Comparison of ENCODE assay signal across 15 cellular contexts in genomic region chr17:81383504-81384421, GRCh38. TPM values are rescaled to one million over a fixed set of nuclear protein-coding genes. Genes with fewer than 3 reads are reported as not detected.
"Had no signal": no experiment of that assay in that cellular context is flagged by ENCODE, and none has a peak within 500 bp of the region (broad histone marks: within the 10 kb centered on the region; RNA-seq: fewer than 3 reads in every experiment).

No MANE protein-coding gene starts in this region.

- H3K36me3 Mint-ChIP-seq: activated naive CD4-positive, alpha-beta T cell treated with anti-CD3 and anti-CD28 coated beads, Interleukin-2, amount 50 U/mL, for 72 hours; naive thymus-derived CD8-positive, alpha-beta T cell had no signal

- H3K27ac Mint-ChIP-seq: activated naive CD4-positive, alpha-beta T cell treated with anti-CD3 and anti-CD28 coated beads, Interleukin-2, amount 50 U/mL, for 72 hours; activated T-helper 1 cell treated with anti-CD3 and anti-CD28 coated beads, Interleukin-12 subunit alpha, Interleukin-12 subunit beta, Interleukin-2, Interleukin-4 antibody, amounts not matched to agents 30 ng/mL and 10 ng/mL and 1 ng/mL, durations not matched to agents 14 hours and 24 hours and 36 hours; naive thymus-derived CD8-positive, alpha-beta T cell; T-helper 1 cell treated with Interleukin-12 subunit alpha and Interleukin-12 subunit beta and Interleukin-4 antibody, amounts not matched to agents 30 μg/mL and 1 μg/mL, for 36 hours had no signal

- H3K27ac ChIP-seq: adrenal gland, ovary had no signal

- H3K9me3 Mint-ChIP-seq: activated naive CD4-positive, alpha-beta T cell treated with anti-CD3 and anti-CD28 coated beads, Interleukin-2, amount 50 U/mL, for 72 hours; activated T-helper 1 cell treated with anti-CD3 and anti-CD28 coated beads, Interleukin-12 subunit alpha, Interleukin-12 subunit beta, Interleukin-2, Interleukin-4 antibody, amounts not matched to agents 30 ng/mL and 10 ng/mL and 1 ng/mL, durations not matched to agents 14 hours and 24 hours and 36 hours; naive thymus-derived CD8-positive, alpha-beta T cell; T-helper 1 cell treated with Interleukin-12 subunit alpha and Interleukin-12 subunit beta and Interleukin-4 antibody, amounts not matched to agents 30 μg/mL and 1 μg/mL, for 36 hours had no signal

- H3K27me3 ChIP-seq: adrenal gland, ovary, SJCRH30, tibial nerve had no signal

- H3K4me3 Mint-ChIP-seq: activated T-helper 1 cell treated with anti-CD3 and anti-CD28 coated beads, Interleukin-12 subunit alpha, Interleukin-12 subunit beta, Interleukin-2, Interleukin-4 antibody, amounts not matched to agents 30 ng/mL and 10 ng/mL and 1 ng/mL, durations not matched to agents 14 hours and 24 hours and 36 hours; T-helper 1 cell treated with Interleukin-12 subunit alpha and Interleukin-12 subunit beta and Interleukin-4 antibody, amounts not matched to agents 30 μg/mL and 1 μg/mL, for 36 hours had no signal

- H3K36me3 ChIP-seq: adrenal gland, ovary, SJCRH30, tibial nerve had no signal

- H3K9me3 ChIP-seq: adrenal gland, ovary, psoas muscle, SJCRH30, tibial nerve had no signal

- H3K4me3 ChIP-seq: adrenal gland, ovary, psoas muscle, tibial nerve had no signal

- DNase-seq: activated CD4-positive, CD25-positive, alpha-beta regulatory T cell treated with anti-CD3 and anti-CD28 coated beads, Interleukin-2, amount 50 U/mL, for 72 hours; activated gamma-delta T cell treated with Interleukin-2 at 50 U/mL for 16 hours; dermis blood vessel endothelial cell; naive thymus-derived CD8-positive, alpha-beta T cell; stimulated activated CD8-positive, alpha-beta memory T cell treated with anti-CD3 and anti-CD28 coated beads, Interleukin-4, amount 100 ng/mL, for 48 hours; stimulated activated naive CD4-positive, alpha-beta T cell had no signal

- ATAC-seq: activated naive CD4-positive, alpha-beta T cell treated with anti-CD3 and anti-CD28 coated beads, Interleukin-2, amount 50 U/mL, for 72 hours; naive thymus-derived CD8-positive, alpha-beta T cell; psoas muscle had no signal

RNA-seq across cellular contexts. Expression of gene BAHCC1, which starts 11.5 kb away (rescaled TPM):
- total RNA-seq: activated CD8-positive, alpha-beta memory T cell treated with anti-CD3 and anti-CD28 coated beads for 36 hours; naive thymus-derived CD8-positive, alpha-beta T cell had no signal
- polyA plus RNA-seq: naive thymus-derived CD8-positive, alpha-beta T cell had no signal
